8 cellular contexts compared by ENCODE assay signal in genomic region chr17:35486920-35487727, GRCh38. TPM values are rescaled to one million over a fixed set of nuclear protein-coding genes. Genes with fewer than 3 reads are reported as not detected.
DNase-seq lines count a peak whose midpoint lies in the region; ATAC-seq, FAIRE-seq and TF ChIP-seq lines count a peak whose summit lies in the region.

No MANE protein-coding gene starts in this region.

- POLR2A ChIA-PET in activated CD4-positive, alpha-beta T cell treated with anti-CD3 and anti-CD28 coated beads, Interleukin-2, amount 10 ng/mL, durations not matched to agents 7 days and 5 days (lab: Charles Lee) = interaction anchor here (0.5 kb wide), 1 partner anchor 34 kb away, joined by 3 read pairs; no protein-coding TSS in a partner anchor

- no peaks in the 10 kb centered on the region for H3K9me3 ChIP-seq in duodenal mucosa (ENCODE audit: control insufficient read depth in 1 of 2, low read length in 2 of 2)
- no peaks in the 10 kb centered on the region for H3K9me3 ChIP-seq in mucosa of rectum (ENCODE audit: control insufficient read depth in 2 of 2, low read length in 2 of 2)

- H3K36me3 ChIP-seq in duodenal mucosa (ENCODE audit: control insufficient read depth in 1 of 2, insufficient read depth in 2 of 2, low read length in 2 of 2) = no peaks in the 10 kb centered on the region
- H3K36me3 ChIP-seq in mucosa of rectum (ENCODE audit: control insufficient read depth in 2 of 2, insufficient read depth in 2 of 2, low read length in 2 of 2) = no peaks in the 10 kb centered on the region

- H3K4me1 Mint-ChIP-seq in Calu3 (ENCODE audit: low read depth, unreplicated experiment) = peaks cover 9% of the 10 kb centered on the region
- H3K4me1 Mint-ChIP-seq in activated CD4-positive, alpha-beta T cell treated with anti-CD3 and anti-CD28 coated beads, Interleukin-2, amount 10 ng/mL, durations not matched to agents 7 days and 5 days = peaks cover 71% of the 10 kb centered on the region

- H3K4me3 Mint-ChIP-seq in Calu3 (ENCODE audit: low read depth, unreplicated experiment) = peak overlapping the region; percentile 71
- H3K4me3 Mint-ChIP-seq in activated CD4-positive, alpha-beta T cell treated with anti-CD3 and anti-CD28 coated beads, Interleukin-2, amount 10 ng/mL, durations not matched to agents 7 days and 5 days = peak overlapping the region; percentile 73

- H3K27me3 Mint-ChIP-seq in Calu3 (ENCODE audit: unreplicated experiment) = peaks cover 95% of the 10 kb centered on the region
- H3K27me3 Mint-ChIP-seq in activated CD4-positive, alpha-beta T cell treated with anti-CD3 and anti-CD28 coated beads, Interleukin-2, amount 10 ng/mL, durations not matched to agents 7 days and 5 days = no peaks in the 10 kb centered on the region

- H3K27ac ChIP-seq in duodenal mucosa (ENCODE audit: low read depth, low read length) = no peak overlapping the region
- H3K27ac ChIP-seq in mucosa of rectum (ENCODE audit: low read depth in 2 of 2, low read length in 2 of 2) = peak overlapping the region in 1 of 2 donors; percentile 56

- peaks cover 32 to 35% of the 10 kb centered on the region in 2 donors for H3K27me3 ChIP-seq in duodenal mucosa (ENCODE audit: control insufficient read depth in 1 of 2, insufficient read depth in 2 of 2, low read length in 2 of 2)
- peaks cover 15 to 20% of the 10 kb centered on the region in 2 donors for H3K27me3 ChIP-seq in mucosa of rectum (ENCODE audit: control insufficient read depth in 2 of 2, insufficient read depth in 2 of 2, low read length in 2 of 2)

- no peak overlapping the region for H3K27ac Mint-ChIP-seq in Calu3 (ENCODE audit: unreplicated experiment)
- H3K27ac Mint-ChIP-seq in activated CD4-positive, alpha-beta T cell treated with anti-CD3 and anti-CD28 coated beads, Interleukin-2, amount 10 ng/mL, durations not matched to agents 7 days and 5 days = peak overlapping the region; percentile 89

- peaks cover 11% of the 10 kb centered on the region for H3K36me3 Mint-ChIP-seq in Calu3 (ENCODE audit: insufficient read depth, unreplicated experiment)
- H3K36me3 Mint-ChIP-seq in activated CD4-positive, alpha-beta T cell treated with anti-CD3 and anti-CD28 coated beads, Interleukin-2, amount 10 ng/mL, durations not matched to agents 7 days and 5 days (ENCODE audit: low read depth) = peaks cover 95% of the 10 kb centered on the region

- BruUV-seq in Calu3 (replicated peaks; lab: Mats Ljungman, UMichigan) = no TSS peak

- peak overlapping the region; percentile 30 to 40 for H3K9ac ChIP-seq in duodenal mucosa (ENCODE audit: low read depth in 1 of 2, low read length in 2 of 2)
- peak overlapping the region; percentile 19 to 58 for H3K9ac ChIP-seq in mucosa of rectum (ENCODE audit: low read depth in 1 of 2, low read length in 2 of 2)

- peak overlapping the region; percentile 76 to 78 for H3K4me3 ChIP-seq in duodenal mucosa (ENCODE audit: low read depth in 1 of 2, low read length in 2 of 2)
- peak overlapping the region; percentile 59 to 79 for H3K4me3 ChIP-seq in mucosa of rectum (ENCODE audit: low read length in 2 of 2)

- peaks cover 0 to 9% of the 10 kb centered on the region in 2 donors for H3K4me1 ChIP-seq in duodenal mucosa (ENCODE audit: control insufficient read depth in 1 of 2, insufficient read depth in 2 of 2, low read length in 2 of 2)
- H3K4me1 ChIP-seq in mucosa of rectum (ENCODE audit: control insufficient read depth in 2 of 2, insufficient read depth in 2 of 2, low read length in 2 of 2) = peaks cover 0 to 2% of the 10 kb centered on the region in 2 donors

- TF ChIP-seq CTCF in Calu3 (IDR thresholded peaks at IDR 0.05; ENCODE audit: unreplicated experiment) = no peak

- no peak for FAIRE-seq in HTR-8/SVneo (lab: Jason Lieb, UNC)

- no peaks in the 10 kb centered on the region for H3K9me3 Mint-ChIP-seq in Calu3 (ENCODE audit: low read depth, unreplicated experiment)
- H3K9me3 Mint-ChIP-seq in activated CD4-positive, alpha-beta T cell treated with anti-CD3 and anti-CD28 coated beads, Interleukin-2, amount 10 ng/mL, durations not matched to agents 7 days and 5 days = peaks cover 12% of the 10 kb centered on the region

- intact Hi-C loops in Calu3 (cut with micrococcal nuclease; ENCODE audit: unreplicated experiment) = no loop called here

- ATAC-seq in GM18873 (IDR thresholded peaks at IDR 0.05; ENCODE audit: low FRiP score, unreplicated experiment) = no peak
- ATAC-seq in GM21737 (IDR thresholded peaks at IDR 0.05; ENCODE audit: unreplicated experiment) = no peak

- DNase-seq in Calu3 (peak; percentile 16), HTR-8/SVneo (ENCODE audit: insufficient read length, low spot score) (peak; percentile 54)
- DNase-seq in activated CD4-positive, alpha-beta T cell treated with anti-CD3 and anti-CD28 coated beads, Interleukin-2, amount 10 ng/mL, durations not matched to agents 7 days and 5 days = peak; percentile 76
- peak; percentile 92 for DNase-seq in stimulated activated CD8-positive, alpha-beta memory T cell treated with anti-CD3 and anti-CD28 coated beads, Interleukin-4, amount 100 ng/mL, for 48 hours

- CTCF ChIA-PET in Calu3 (lab: Charles Lee) = interaction anchor here (1.1 kb wide), 1 partner anchor 52 kb away, joined by 3 read pairs; no protein-coding TSS in a partner anchor
- CTCF ChIA-PET in activated CD4-positive, alpha-beta T cell treated with anti-CD3 and anti-CD28 coated beads, Interleukin-2, amount 10 ng/mL, durations not matched to agents 7 days and 5 days (lab: Charles Lee) = interaction anchor here (0.5 to 2.7 kb wide), 6 partner anchors 11 to 273 kb away, joined by 3 to 10 read pairs (median 4); no protein-coding TSS in a partner anchor

RNA-seq across cellular contexts. Expression of gene SLFN13, which starts 38.6 kb away (rescaled TPM):
- 44.4 and 46.2 TPM in 2 replicates for total RNA-seq in Calu3 (2022)
- total RNA-seq in activated CD4-positive, alpha-beta T cell treated with anti-CD3 and anti-CD28 coated beads, Interleukin-2, amount 10 ng/mL, durations not matched to agents 7 days and 5 days = 10 to 100 TPM; 50.4 to 53.6 TPM

RNA-seq across cellular contexts. Expression of gene SLFN12L, which starts 50.4 kb away (rescaled TPM):
- 0.14 and 0.51 TPM in 2 replicates for total RNA-seq in Calu3 (2022)
- 100 to 1,000 TPM in 1 of 2 experiments, 10 to 100 TPM in 1; 97.9 to 102 TPM for total RNA-seq in activated CD4-positive, alpha-beta T cell treated with anti-CD3 and anti-CD28 coated beads, Interleukin-2, amount 10 ng/mL, durations not matched to agents 7 days and 5 days

RNA-seq across cellular contexts. Expression of gene SLFN12, which starts 54.8 kb away (rescaled TPM):
- 0.44 and 0.54 TPM in 2 replicates for total RNA-seq in Calu3 (2022)
- total RNA-seq in activated CD4-positive, alpha-beta T cell treated with anti-CD3 and anti-CD28 coated beads, Interleukin-2, amount 10 ng/mL, durations not matched to agents 7 days and 5 days = 10 to 100 TPM in 1 of 2 experiments, 1 to 10 TPM in 1; 9.6 to 11.7 TPM

Comparison
In these comparisons a context has a peak if more than half of its experiments do, and no peak if none do; other contexts are left out.
1. DNase-seq: peak in every context shown above with its lines; median percentile 92 in stimulated activated CD8-positive, alpha-beta memory T cell treated with anti-CD3 and anti-CD28 coated beads, Interleukin-4, amount 100 ng/mL, for 48 hours; 76 in activated CD4-positive, alpha-beta T cell treated with anti-CD3 and anti-CD28 coated beads, Interleukin-2, amount 10 ng/mL, durations not matched to agents 7 days and 5 days; 54 in HTR-8/SVneo; 16 in Calu3.
2. RNA of gene SLFN12L, which starts 50.4 kb away (total RNA-seq): 97.9 to 102 TPM in activated CD4-positive, alpha-beta T cell treated with anti-CD3 and anti-CD28 coated beads, Interleukin-2, amount 10 ng/mL, durations not matched to agents 7 days and 5 days; 0.14 to 0.51 TPM in Calu3; every median in the first group is over 10 times any median in the second.